10 cellular contexts compared by ENCODE assay signal in genomic region chr16:16075463-16076399, GRCh38.
DNase-seq lines count a peak whose midpoint lies in the region; TF ChIP-seq lines count a peak whose summit lies in the region.
"Had no signal": no experiment of that assay in that cellular context is flagged by ENCODE, and none has a peak within 500 bp of the region (broad histone marks: within the 10 kb centered on the region; RNA-seq: fewer than 3 reads in every experiment).

No MANE protein-coding gene starts in this region.

- H3K9me3 Mint-ChIP-seq in nephron (no peaks in the 10 kb centered on the region), neural progenitor cell (no peaks in the 10 kb centered on the region)
- H3K9me3 Mint-ChIP-seq: activated T-cell treated with anti-CD3 and anti-CD28 coated beads, Interleukin-2, amount 50 U/mL, for 24 hours; CD4-positive, alpha-beta memory T cell had no signal

- no peak overlapping the region for H2AFZ ChIP-seq in neural progenitor cell (replicated peaks)

- no peaks in the 10 kb centered on the region for H3K27me3 Mint-ChIP-seq in nephron (ENCODE audit: low read depth)
- H3K27me3 Mint-ChIP-seq in neural progenitor cell (ENCODE audit: insufficient read depth, low read depth), result peaks cover 2% of the 10 kb centered on the region
- H3K27me3 Mint-ChIP-seq: activated T-cell treated with anti-CD3 and anti-CD28 coated beads, Interleukin-2, amount 50 U/mL, for 24 hours; CD4-positive, alpha-beta memory T cell had no signal

- H3K27ac Mint-ChIP-seq in nephron (peak overlapping the region; percentile 87 to 93 (median 88)), neural progenitor cell (no peak overlapping the region)

- H3K4me1 Mint-ChIP-seq in nephron (peaks cover 31% of the 10 kb centered on the region), neural progenitor cell (peaks cover 8% of the 10 kb centered on the region)

- peaks cover 5% of the 10 kb centered on the region for H3K4me1 ChIP-seq in neural progenitor cell

- peak; percentile 89 for DNase-seq in AG10803 (ENCODE audit: low read depth)
- peak; percentile 97 for DNase-seq in NOMO-1 treated with DMSO at 0.1 percent for 48 hours (lab: John Stamatoyannopoulos, UW; ENCODE audit: unreplicated experiment)
- DNase-seq in fibroblast of mammary gland (ENCODE audit: low read depth), result peak; percentile 60
- no peak for DNase-seq in NCI-H524 treated with DMSO at 0.1 percent for 48 hours (lab: John Stamatoyannopoulos, UW)
- DNase-seq in neural progenitor cell (ENCODE audit: low spot score), result no peak
- no peak for DNase-seq in G401 (ENCODE audit: low spot score)
- no peak for DNase-seq in effector CD8-positive, alpha-beta T cell (lab: John Stamatoyannopoulos, UW)
- DNase-seq: activated T-cell treated with anti-CD3 and anti-CD28 coated beads, Interleukin-2, amount 50 U/mL, for 24 hours; CD4-positive, alpha-beta memory T cell had no signal

- in situ Hi-C loops in G401 (cut with HindIII; ENCODE audit: low sequenced_read_pairs), result no loop called here

- TF ChIP-seq CTCF in AG10803 (conservative IDR thresholded peaks at IDR 0.05; ENCODE audit: low read length), result no peak
- TF ChIP-seq CTCF in fibroblast of mammary gland (conservative IDR thresholded peaks at IDR 0.05; ENCODE audit: control insufficient read depth, insufficient read depth, low read depth, low read length), result no peak
- TF ChIP-seq CTCF in nephron (IDR thresholded peaks at IDR 0.05; ENCODE audit: unreplicated experiment in 3 of 3), result no peak
- TF ChIP-seq CTCF in neural progenitor cell (IDR thresholded peaks at IDR 0.05), result no peak

- H3K36me3 Mint-ChIP-seq in nephron (ENCODE audit: low read depth) (peaks cover 50% of the 10 kb centered on the region), neural progenitor cell (peaks cover 9% of the 10 kb centered on the region)

- H3K4me3 Mint-ChIP-seq in nephron (no peak overlapping the region), neural progenitor cell (no peak overlapping the region)
- H3K4me3 Mint-ChIP-seq: activated T-cell treated with anti-CD3 and anti-CD28 coated beads, Interleukin-2, amount 50 U/mL, for 24 hours had no signal

- no peaks in the 10 kb centered on the region for H3K79me2 ChIP-seq in neural progenitor cell (ENCODE audit: low read depth)

- H3K27ac ChIP-seq in neural progenitor cell, result no peak overlapping the region

- no peak overlapping the region for H3K4me2 ChIP-seq in neural progenitor cell

- H3K4me3 ChIP-seq in AG10803 (ENCODE audit: low read length) (no peak overlapping the region), fibroblast of mammary gland (ENCODE audit: control insufficient read depth, low read depth, low read length) (no peak overlapping the region), neural progenitor cell (no peak overlapping the region)

- H3K27me3 ChIP-seq in neural progenitor cell, result no peaks in the 10 kb centered on the region

- H3K36me3 ChIP-seq in neural progenitor cell, result no peaks in the 10 kb centered on the region

- H3F3A ChIP-seq in neural progenitor cell (ENCODE audit: low read depth), result peaks cover 9% of the 10 kb centered on the region

- H3K9ac ChIP-seq in neural progenitor cell, result no peak overlapping the region

- H3K9me3 ChIP-seq in neural progenitor cell (ENCODE audit: low read depth), result no peaks in the 10 kb centered on the region

- peaks cover 10% of the 10 kb centered on the region for H4K20me1 ChIP-seq in neural progenitor cell (ENCODE audit: low read depth)

Comparison
In these comparisons a context has a peak if more than half of its experiments do, and no peak if none do; other contexts are left out.
1. DNase-seq: peak in AG10803 (single experiment), NOMO-1 treated with DMSO at 0.1 percent for 48 hours (single experiment) and fibroblast of mammary gland (single experiment); none in NCI-H524 treated with DMSO at 0.1 percent for 48 hours (single experiment), neural progenitor cell (single experiment), G401 (single experiment) and effector CD8-positive, alpha-beta T cell (single experiment).